Comparison of ENCODE assay signal across 9 cellular contexts in genomic region chr5:65190328-65191053, GRCh38.
DNase-seq lines count a peak whose midpoint lies in the region; ATAC-seq and TF ChIP-seq lines count a peak whose summit lies in the region.
"Had no signal": no experiment of that assay in that cellular context is flagged by ENCODE, and none has a peak within 500 bp of the region (broad histone marks: within the 10 kb centered on the region; RNA-seq: fewer than 3 reads in every experiment).

No MANE protein-coding gene starts in this region.

- H3K36me3 ChIP-seq in GM23338 (ENCODE audit: insufficient read depth): no peaks in the 10 kb centered on the region
- H3K36me3 ChIP-seq: BLaER1 had no signal

- H3K27me3 Mint-ChIP-seq in activated CD4-positive, alpha-beta T cell treated with anti-CD3 and anti-CD28 coated beads, Interleukin-2, amount 10 ng/mL, durations not matched to agents 24 days and 14 days: no peaks in the 10 kb centered on the region
- H3K27me3 Mint-ChIP-seq in activated naive CD8-positive, alpha-beta T cell: no peaks in the 10 kb centered on the region
- H3K27me3 Mint-ChIP-seq in GM23338 (ENCODE audit: insufficient read depth, low read depth, poor library complexity): no peaks in the 10 kb centered on the region

- intact Hi-C loops in activated CD4-positive, alpha-beta T cell treated with anti-CD3 and anti-CD28 coated beads, Interleukin-2, amount 10 ng/mL, durations not matched to agents 24 days and 14 days (cut with micrococcal nuclease): loop anchor here (1.0 to 10.0 kb wide), 4 partner anchors 18 to 292 kb away; no protein-coding TSS in a partner anchor
- intact Hi-C loops in sciatic nerve (cut with DNase I): no loop called here

- H3K9me3 Mint-ChIP-seq in activated CD4-positive, alpha-beta T cell treated with anti-CD3 and anti-CD28 coated beads, Interleukin-2, amount 10 ng/mL, durations not matched to agents 24 days and 14 days: no peaks in the 10 kb centered on the region
- H3K9me3 Mint-ChIP-seq in activated naive CD8-positive, alpha-beta T cell (ENCODE audit: low read depth): no peaks in the 10 kb centered on the region
- H3K9me3 Mint-ChIP-seq in GM23338: no peaks in the 10 kb centered on the region

- no peaks in the 10 kb centered on the region for H3F3A ChIP-seq in GM23338 (replicated peaks; ENCODE audit: low read depth)

- H3K4me2 ChIP-seq in GM23338: no peak overlapping the region
- H3K4me2 ChIP-seq: BLaER1 had no signal

- H3K79me2 ChIP-seq in GM23338 (replicated peaks; ENCODE audit: insufficient read depth): no peaks in the 10 kb centered on the region

- no peaks in the 10 kb centered on the region for H3K9me2 ChIP-seq in GM23338 (ENCODE audit: insufficient read depth)

- H3K4me3 ChIP-seq in GM23338: no peak overlapping the region
- H3K4me3 ChIP-seq: BLaER1 had no signal

- DNase-seq in activated CD4-positive, alpha-beta T cell treated with anti-CD3 and anti-CD28 coated beads, Interleukin-2, amount 10 ng/mL, durations not matched to agents 24 days and 14 days: no peak
- no peak for DNase-seq in activated CD4-positive, alpha-beta T cell treated with anti-CD3 and anti-CD28 coated beads, Interleukin-2, amount 50 U/mL, for 4 hours
- no peak for DNase-seq in sciatic nerve (ENCODE audit: low spot score)
- DNase-seq in retina: no peak
- DNase-seq in substantia nigra (lab: John Stamatoyannopoulos, UW): no peak
- no peak for DNase-seq in GM23338 (ENCODE audit: low spot score)

- H3K4me3 Mint-ChIP-seq in activated CD4-positive, alpha-beta T cell treated with anti-CD3 and anti-CD28 coated beads, Interleukin-2, amount 10 ng/mL, durations not matched to agents 24 days and 14 days: no peak overlapping the region
- H3K4me3 Mint-ChIP-seq in activated naive CD8-positive, alpha-beta T cell: no peak overlapping the region
- no peak overlapping the region for H3K4me3 Mint-ChIP-seq in GM23338

- ATAC-seq in HG02884 (IDR thresholded peaks at IDR 0.05; ENCODE audit: unreplicated experiment): peak; percentile 86
- peak; percentile 71 for ATAC-seq in sciatic nerve
- no peak for ATAC-seq in GM23338

- H4K20me1 ChIP-seq in GM23338 (replicated peaks; ENCODE audit: insufficient read depth): no peaks in the 10 kb centered on the region
- H4K20me1 ChIP-seq: BLaER1 had no signal

- no peak overlapping the region for H3K27ac ChIP-seq in substantia nigra (ENCODE audit: low read depth, low read length, poor library complexity, severe bottlenecking)
- no peak overlapping the region for H3K27ac ChIP-seq in GM23338 (ENCODE audit: low read depth)
- H3K27ac ChIP-seq: BLaER1 had no signal

- no peak overlapping the region; the same call in 1 of the 2 replicates for H2AFZ ChIP-seq in GM23338

- H3K4me1 Mint-ChIP-seq in activated CD4-positive, alpha-beta T cell treated with anti-CD3 and anti-CD28 coated beads, Interleukin-2, amount 10 ng/mL, durations not matched to agents 24 days and 14 days: peaks cover 8% of the 10 kb centered on the region
- H3K4me1 Mint-ChIP-seq in activated naive CD8-positive, alpha-beta T cell (ENCODE audit: low read depth): peaks cover 13% of the 10 kb centered on the region
- H3K4me1 Mint-ChIP-seq in GM23338: no peaks in the 10 kb centered on the region; the same call in 2 of the 3 replicates

- H3K4me1 ChIP-seq in GM23338 (ENCODE audit: insufficient read depth): no peaks in the 10 kb centered on the region
- H3K4me1 ChIP-seq: BLaER1 had no signal

- H3K36me3 Mint-ChIP-seq in activated CD4-positive, alpha-beta T cell treated with anti-CD3 and anti-CD28 coated beads, Interleukin-2, amount 10 ng/mL, durations not matched to agents 24 days and 14 days (ENCODE audit: low read depth): no peaks in the 10 kb centered on the region
- H3K36me3 Mint-ChIP-seq in activated naive CD8-positive, alpha-beta T cell: peaks cover 10% of the 10 kb centered on the region
- H3K36me3 Mint-ChIP-seq in GM23338 (ENCODE audit: low read depth): no peaks in the 10 kb centered on the region

- TF ChIP-seq CTCF in GM23338 (conservative IDR thresholded peaks at IDR 0.05; ENCODE audit: low read depth in 2 of 2): no peak

- no peaks in the 10 kb centered on the region for H3K27me3 ChIP-seq in GM23338 (ENCODE audit: insufficient read depth)
- H3K27me3 ChIP-seq: BLaER1 had no signal

- peak overlapping the region; percentile 64 for H3K27ac Mint-ChIP-seq in activated CD4-positive, alpha-beta T cell treated with anti-CD3 and anti-CD28 coated beads, Interleukin-2, amount 10 ng/mL, durations not matched to agents 24 days and 14 days
- peak overlapping the region; percentile 2 for H3K27ac Mint-ChIP-seq in activated naive CD8-positive, alpha-beta T cell
- H3K27ac Mint-ChIP-seq in GM23338: no peak overlapping the region

TF ChIP-seq in GM23338, 12 proteins besides CTCF, POLR2A, EP300 and RAD21:
- TF ChIP-seq ZNF331 (CRISPR knock-in tag; IDR thresholded peaks at IDR 0.05; ENCODE audit: low read depth) (no peak), ZNF114 (CRISPR knock-in tag; IDR thresholded peaks at IDR 0.05) (no peak), CREB1 (CRISPR knock-in tag; IDR thresholded peaks at IDR 0.05; ENCODE audit: low read depth) (no peak), ZNF462 (CRISPR knock-in tag; IDR thresholded peaks at IDR 0.05) (no peak)
